1 cellular context compared by ENCODE assay signal in genomic region chr16:11238272-11239202, GRCh38.
TF ChIP-seq lines count a peak whose summit lies in the region.

No MANE protein-coding gene starts in this region.

TF ChIP-seq in H1, 55 proteins besides CTCF, POLR2A, EP300 and RAD21:
- TF ChIP-seq MAFK (IDR thresholded peaks at IDR 0.05; ENCODE audit: low read depth, low read length) (no peak), KDM1A (IDR thresholded peaks at IDR 0.05; ENCODE audit: borderline replicate concordance, low read length) (peak; percentile 49; the same call in 1 of the 2 replicates), FOSL1 (IDR thresholded peaks at IDR 0.05; ENCODE audit: insufficient read depth, low read depth, low read length) (no peak), CHD7 (IDR thresholded peaks at IDR 0.05; ENCODE audit: insufficient replicate concordance, low read length) (no peak), KDM5A (IDR thresholded peaks at IDR 0.05; ENCODE audit: low read length) (no peak), TBP (IDR thresholded peaks at IDR 0.05; ENCODE audit: low read depth, low read length) (no peak), SP1 (IDR thresholded peaks at IDR 0.05; ENCODE audit: low read depth, low read length) (peak; percentile 11; the same call in 1 of the 2 replicates), SAP30 (IDR thresholded peaks at IDR 0.05; ENCODE audit: insufficient read depth, insufficient replicate concordance, low read length) (no peak)
